Comparison of ENCODE assay signal across 8 cellular contexts in genomic region chr21:44872266-44872567, GRCh38. TPM values are rescaled to one million over a fixed set of nuclear protein-coding genes. Genes with fewer than 3 reads are reported as not detected.
DNase-seq lines count a peak whose midpoint lies in the region; ATAC-seq and TF ChIP-seq lines count a peak whose summit lies in the region.

No MANE protein-coding gene starts in this region.

- CTCF ChIA-PET in activated CD8-positive, alpha-beta memory T cell treated with anti-CD3 and anti-CD28 coated beads, Interleukin-2, amount 10 ng/mL, durations not matched to agents 7 days and 5 days (lab: Charles Lee) = interaction anchor here (1.3 to 6.2 kb wide), 7 partner anchors 11 to 266 kb away, joined by 3 to 56 read pairs (median 7); partner anchors contain the start of gene UBE2G2

- peaks cover 6 to 71% (median 47%) of the 10 kb centered on the region in 4 donors for H3K4me1 ChIP-seq in liver (ENCODE audit: control insufficient read depth in 4 of 4, insufficient read depth in 4 of 4, low read length in 3 of 4)
- H3K4me1 ChIP-seq in tibial artery = peaks cover 0 to 68% (median 56%) of the 10 kb centered on the region in 4 donors

- H3K9me3 ChIP-seq in liver (ENCODE audit: control insufficient read depth in 4 of 4, low read length in 3 of 4) (no peaks in the 10 kb centered on the region), tibial artery (no peaks in the 10 kb centered on the region)

- H3K4me3 ChIP-seq in liver (ENCODE audit: low read depth in 1 of 3, low read length in 3 of 3) = peak overlapping the region; percentile 75 to 89 (median 85)
- peak overlapping the region; percentile 93 to 96 for H3K4me3 ChIP-seq in tibial artery

- H3K4me1 Mint-ChIP-seq in activated CD8-positive, alpha-beta memory T cell treated with anti-CD3 and anti-CD28 coated beads, Interleukin-2, amount 10 ng/mL, durations not matched to agents 7 days and 5 days = peaks cover 55% of the 10 kb centered on the region

- H3K36me3 Mint-ChIP-seq in activated CD8-positive, alpha-beta memory T cell treated with anti-CD3 and anti-CD28 coated beads, Interleukin-2, amount 10 ng/mL, durations not matched to agents 7 days and 5 days = peaks cover 4% of the 10 kb centered on the region

- H3K27me3 ChIP-seq in liver (ENCODE audit: control insufficient read depth in 4 of 4, insufficient read depth in 4 of 4, low read length in 3 of 4) (no peaks in the 10 kb centered on the region), tibial artery (no peaks in the 10 kb centered on the region)

- H3K27ac ChIP-seq in angular gyrus (ENCODE audit: low read depth, low read length) (peak overlapping the region; percentile 45), liver (ENCODE audit: low read depth in 1 of 2, low read length in 2 of 2) (peak overlapping the region; percentile 88 to 95), tibial artery (peak overlapping the region; percentile 95 to 97)

- H3K9me3 Mint-ChIP-seq in activated CD8-positive, alpha-beta memory T cell treated with anti-CD3 and anti-CD28 coated beads, Interleukin-2, amount 10 ng/mL, durations not matched to agents 7 days and 5 days (ENCODE audit: low read depth) = no peaks in the 10 kb centered on the region

- DNase-seq in activated CD8-positive, alpha-beta memory T cell treated with anti-CD3 and anti-CD28 coated beads, Interleukin-2, amount 10 ng/mL, durations not matched to agents 7 days and 5 days = no peak
- DNase-seq in activated CD8-positive, alpha-beta memory T cell treated with anti-CD3 and anti-CD28 coated beads, Interleukin-2, amount 50 U/mL, for 4 hours = no peak
- DNase-seq in tibial artery (no peak), UCSD-AML1 (lab: John Stamatoyannopoulos, UW; ENCODE audit: unreplicated experiment) (no peak), NOMO-1 treated with DMSO at 0.1 percent for 48 hours (lab: John Stamatoyannopoulos, UW; ENCODE audit: unreplicated experiment) (no peak), HuH-7 (ENCODE audit: low spot score) (no peak)

- intact Hi-C loops in tibial artery (cut with DNase I; ENCODE audit: low total_unique reads) = loop anchor here (5.0 kb wide), 2 partner anchors 55 to 860 kb away; partner anchors contain the start of genes SUMO3 and TRAPPC10

- ATAC-seq in activated CD8-positive, alpha-beta memory T cell treated with anti-CD3 and anti-CD28 coated beads, Interleukin-2, amount 10 ng/mL, durations not matched to agents 7 days and 5 days = no peak

- H3K27ac Mint-ChIP-seq in activated CD8-positive, alpha-beta memory T cell treated with anti-CD3 and anti-CD28 coated beads, Interleukin-2, amount 10 ng/mL, durations not matched to agents 7 days and 5 days = peak overlapping the region; percentile 49

- TF ChIP-seq CTCF in liver (IDR thresholded peaks at IDR 0.05; ENCODE audit: low read depth, low read length, missing input control) = peak; percentile 31
- no peak for TF ChIP-seq CTCF in tibial artery (IDR thresholded peaks at IDR 0.05)

- WGBS in liver = 7% methylated on average over 3 of the region's 3 CpGs

- H3K4me3 Mint-ChIP-seq in activated CD8-positive, alpha-beta memory T cell treated with anti-CD3 and anti-CD28 coated beads, Interleukin-2, amount 10 ng/mL, durations not matched to agents 7 days and 5 days = peak overlapping the region; percentile 86

- H3K36me3 ChIP-seq in liver (ENCODE audit: control insufficient read depth in 4 of 4, insufficient read depth in 3 of 4, low read depth in 1 of 4, low read length in 3 of 4) = no peaks in the 10 kb centered on the region
- H3K36me3 ChIP-seq in tibial artery = no peaks in the 10 kb centered on the region

- no peak for TF ChIP-seq RAD21 in liver (IDR thresholded peaks at IDR 0.05)

- peak overlapping the region; percentile 77 to 93 for H3K9ac ChIP-seq in liver (ENCODE audit: low read depth in 1 of 2, low read length in 2 of 2)

- no peaks in the 10 kb centered on the region for H3K27me3 Mint-ChIP-seq in activated CD8-positive, alpha-beta memory T cell treated with anti-CD3 and anti-CD28 coated beads, Interleukin-2, amount 10 ng/mL, durations not matched to agents 7 days and 5 days

TF ChIP-seq in liver, 16 proteins besides CTCF, POLR2A, EP300 and RAD21:
- TF ChIP-seq JUND (IDR thresholded peaks at IDR 0.05) = no peak
- no peak for TF ChIP-seq RXRA (IDR thresholded peaks at IDR 0.05)
- no peak for TF ChIP-seq TAF1 (conservative IDR thresholded peaks at IDR 0.05)
- TF ChIP-seq MAX (IDR thresholded peaks at IDR 0.05) = no peak
- no peak for TF ChIP-seq EGR1 (IDR thresholded peaks at IDR 0.05; ENCODE audit: low read depth in 2 of 2)
- TF ChIP-seq ZBTB33 (IDR thresholded peaks at IDR 0.05) = no peak

RNA-seq across cellular contexts. Expression of gene PTTG1IP, which starts 1.3 kb away (rescaled TPM):
- 10 to 100 TPM; 46.0 to 49.9 TPM for total RNA-seq in activated CD8-positive, alpha-beta memory T cell treated with anti-CD3 and anti-CD28 coated beads, Interleukin-2, amount 10 ng/mL, durations not matched to agents 7 days and 5 days
- 10 to 100 TPM; 86.8 to 94.0 TPM for total RNA-seq in liver
- polyA plus RNA-seq in liver = 10 to 100 TPM; 62.0 to 72.8 TPM

RNA-seq across cellular contexts. Expression of gene ITGB2, which starts 48.5 kb away (rescaled TPM):
- 100 to 1,000 TPM; 336 to 372 TPM for total RNA-seq in activated CD8-positive, alpha-beta memory T cell treated with anti-CD3 and anti-CD28 coated beads, Interleukin-2, amount 10 ng/mL, durations not matched to agents 7 days and 5 days
- total RNA-seq in liver = 10 to 100 TPM; 33.8 to 50.6 TPM
- polyA plus RNA-seq in liver = 10 to 100 TPM in 1 of 2 donors, 1 to 10 TPM in 1; 9.6 to 23.6 TPM

RNA-seq across cellular contexts. Expression of gene SUMO3, which starts 54.4 kb away (rescaled TPM):
- total RNA-seq in activated CD8-positive, alpha-beta memory T cell treated with anti-CD3 and anti-CD28 coated beads, Interleukin-2, amount 10 ng/mL, durations not matched to agents 7 days and 5 days = 10 to 100 TPM; 86.1 to 93.7 TPM
- 10 to 100 TPM; 35.1 to 39.9 TPM for total RNA-seq in liver
- polyA plus RNA-seq in liver = 10 to 100 TPM; 41.4 to 51.0 TPM

Comparison
In these comparisons a context has a peak if more than half of its experiments do, and no peak if none do; other contexts are left out.
1. H3K27ac ChIP-seq: peak in every context shown above with its lines; median percentile 96 in tibial artery; 92 in liver; 45 in angular gyrus.
2. RNA of gene ITGB2, which starts 48.5 kb away (total RNA-seq): 336 to 372 TPM in activated CD8-positive, alpha-beta memory T cell treated with anti-CD3 and anti-CD28 coated beads, Interleukin-2, amount 10 ng/mL, durations not matched to agents 7 days and 5 days; 33.8 to 50.6 TPM in liver; every median in the first group is over 4 times any median in the second.